In the genomic region with DNA sequence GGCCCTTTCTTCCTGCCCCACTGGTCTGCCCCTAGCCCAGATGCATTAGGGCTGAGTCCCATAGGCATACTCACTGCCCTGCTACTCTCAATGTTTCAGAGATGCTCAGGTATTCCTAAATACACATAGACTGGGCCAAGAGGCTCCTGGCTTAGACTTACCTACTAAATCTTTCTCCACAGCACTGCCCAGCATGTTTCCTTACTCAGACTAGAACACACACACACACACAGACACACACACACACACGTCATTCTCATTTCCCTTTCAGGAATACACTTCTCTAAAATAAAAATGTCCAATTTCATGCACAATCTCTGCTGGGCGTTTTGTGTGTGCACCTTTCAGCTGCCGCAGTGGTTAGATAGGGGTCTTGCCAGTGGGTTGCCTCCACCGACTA, we compare ENCODE assay signal across 19 cellular contexts.
DNase-seq lines count a peak whose midpoint lies in the region; ATAC-seq and TF ChIP-seq lines count a peak whose summit lies in the region.
"Had no signal": no experiment of that assay in that cellular context is flagged by ENCODE, and none has a peak within 500 bp of the region (broad histone marks: within the 10 kb centered on the region; RNA-seq: fewer than 3 reads in every experiment).

No MANE protein-coding gene starts in this region.

- TF ChIP-seq CTCF in VCaP (conservative IDR thresholded peaks at IDR 0.05) = no peak

- DNase-seq in GDM1 (lab: John Stamatoyannopoulos, UW) (peak; percentile 45), NOMO-1 treated with DMSO at 0.1 percent for 48 hours (lab: John Stamatoyannopoulos, UW; ENCODE audit: unreplicated experiment) (peak; percentile 64), sciatic nerve (ENCODE audit: low spot score) (no peak), NCI-H1694 treated with DMSO at 0.1 percent for 48 hours (lab: John Stamatoyannopoulos, UW) (no peak)
- DNase-seq in effector CD8-positive, alpha-beta T cell (lab: John Stamatoyannopoulos, UW) = no peak
- DNase-seq: Calu3; CD8-positive, alpha-beta T cell; DMS53; EL; IMR-90; NCI-H1105 treated with DMSO at 0.1 percent for 48 hours; NCI-H187; NCI-H2107; NCI-H510A; Right ventricle myocardium superior had no signal

- ATAC-seq in sciatic nerve (peak; percentile 44), GM21576 (IDR thresholded peaks at IDR 0.05; ENCODE audit: unreplicated experiment) (no peak), HG02970 (IDR thresholded peaks at IDR 0.05; ENCODE audit: low FRiP score, unreplicated experiment) (no peak)
- ATAC-seq: A549; CD8-positive, alpha-beta T cell had no signal

- H3K27ac ChIP-seq in VCaP = peak overlapping the region; percentile 65
- H3K27ac ChIP-seq: A549 had no signal

- intact Hi-C loops in sciatic nerve (cut with DNase I) = no loop called here

Comparison
In these comparisons a context has a peak if more than half of its experiments do, and no peak if none do; other contexts are left out.
1. DNase-seq: peak in GDM1 (single experiment) and NOMO-1 treated with DMSO at 0.1 percent for 48 hours (single experiment); none in sciatic nerve (single experiment), NCI-H1694 treated with DMSO at 0.1 percent for 48 hours (single experiment) and effector CD8-positive, alpha-beta T cell (single experiment).